Comparison of ENCODE assay signal across 20 cellular contexts in genomic region chr7:128177768-128178550, GRCh38.
A peak's percentile ranks its signal among the peaks of the same experiment; 100 is the strongest.
DNase-seq lines count a peak whose midpoint lies in the region; ATAC-seq, FAIRE-seq and TF ChIP-seq lines count a peak whose summit lies in the region.
"Had no signal": no experiment of that assay in that cellular context is flagged by ENCODE, and none has a peak within 500 bp of the region (broad histone marks: within the 10 kb centered on the region; RNA-seq: fewer than 3 reads in every experiment).

No MANE protein-coding gene starts in this region.

- POLR2A ChIA-PET in AG04450 (lab: Yijun Ruan, JAX) (no interaction called here), OCI-LY7 (lab: Charles Lee) (interaction anchor here (0.6 kb wide), 1 partner anchor 1665 kb away, joined by 4 read pairs; no protein-coding TSS in a partner anchor)

- TF ChIP-seq CTCF in AG04450 (IDR thresholded peaks at IDR 0.05; ENCODE audit: low read depth, low read length) (no peak), OCI-LY7 (conservative IDR thresholded peaks at IDR 0.05; ENCODE audit: low read length) (no peak)

- peak; percentile 10 for ATAC-seq in memory B cell (ENCODE audit: low read depth)
- no peak for ATAC-seq in SK-N-SH treated with all-trans-retinoic acid at 6 μM for 48 hours
- no peak for ATAC-seq in HG02571 (IDR thresholded peaks at IDR 0.05; ENCODE audit: unreplicated experiment)
- ATAC-seq: HCT116, Panc1 had no signal

- H3K36me3 Mint-ChIP-seq in memory B cell, result no peaks in the 10 kb centered on the region

- peaks cover 11% of the 10 kb centered on the region for H3K4me1 ChIP-seq in OCI-LY7 (ENCODE audit: insufficient read depth, low read length, poor library complexity, severe bottlenecking)
- H3K4me1 ChIP-seq: SJCRH30 had no signal

- peaks cover 41% of the 10 kb centered on the region for H3K27me3 ChIP-seq in AG04450 (ENCODE audit: control insufficient read depth, insufficient read depth, low read length)

- H3K36me3 ChIP-seq in OCI-LY7 (ENCODE audit: insufficient read depth, low read length), result no peaks in the 10 kb centered on the region
- H3K36me3 ChIP-seq: SJCRH30 had no signal

- no TSS peak for BruUV-seq in OCI-LY7 (replicated peaks; lab: Mats Ljungman, UMichigan)

- H3K4me3 Mint-ChIP-seq in memory B cell, result peak overlapping the region; percentile 5

- H3K4me3 ChIP-seq in AG04450 (ENCODE audit: low read depth, low read length) (no peak overlapping the region), OCI-LY7 (ENCODE audit: low read depth, low read length, poor library complexity, severe bottlenecking) (no peak overlapping the region)
- H3K4me3 ChIP-seq: GM23248, SJCRH30 had no signal

- no peak for TF ChIP-seq POLR2A in GM12891 (IDR thresholded peaks at IDR 0.05; ENCODE audit: low read depth, low read length)

- no peak for FAIRE-seq in GM12891 (lab: Jason Lieb, UNC)
- FAIRE-seq: D721Med had no signal

- DNase-seq in AG04450 (ENCODE audit: low read depth, low spot score) (no peak), GM12891 (ENCODE audit: insufficient read length, low spot score) (no peak), OCI-LY7 (ENCODE audit: low spot score) (no peak), memory B cell (ENCODE audit: low spot score in 2 of 2) (no peak), cerebellum (ENCODE audit: low spot score) (no peak), NCI-H2227 treated with DMSO at 0.1 percent for 48 hours (lab: John Stamatoyannopoulos, UW) (no peak)
- DNase-seq: C1 segment of cervical spinal cord, DMS79 treated with DMSO at 0.1 percent for 48 hours, GM23248, NCI-H1694 treated with DMSO at 0.1 percent for 48 hours, NCI-H2107, NCI-H226, NCI-H524, SJCRH30, SW 1271 had no signal

- H3K9me3 Mint-ChIP-seq in memory B cell, result no peaks in the 10 kb centered on the region

- no peaks in the 10 kb centered on the region for H3K9me3 ChIP-seq in AG04450 (ENCODE audit: control insufficient read depth, insufficient read depth, low read length)
- no peaks in the 10 kb centered on the region for H3K9me3 ChIP-seq in OCI-LY7 (ENCODE audit: low read length)
- H3K9me3 ChIP-seq: SJCRH30 had no signal

- no peaks in the 10 kb centered on the region for H3K79me2 ChIP-seq in OCI-LY7 (ENCODE audit: insufficient read depth, low read depth, low read length)

- H2AFZ ChIP-seq in OCI-LY7 (ENCODE audit: low read length), result no peak overlapping the region
- H2AFZ ChIP-seq: GM23248 had no signal

- intact Hi-C loops in OCI-LY7 (cut with micrococcal nuclease; ENCODE audit: unreplicated experiment), result no loop called here

- H3K4me2 ChIP-seq in OCI-LY7 (ENCODE audit: low read length), result peak overlapping the region; percentile 23; the same call in 1 of the 2 replicates

- peak overlapping the region; percentile 2 for H3K27ac ChIP-seq in AG04450 (ENCODE audit: low read depth, low read length)
- no peak overlapping the region for H3K27ac ChIP-seq in OCI-LY7 (ENCODE audit: low read depth, low read length, poor library complexity, severe bottlenecking)
- H3K27ac ChIP-seq: GM23248, SJCRH30 had no signal

- peaks cover 17% of the 10 kb centered on the region for H3K27me3 Mint-ChIP-seq in memory B cell

- peaks cover 44% of the 10 kb centered on the region for H3K4me1 Mint-ChIP-seq in memory B cell

- CTCF ChIA-PET in AG04450 (lab: Charles Lee) (no interaction called here), OCI-LY7 (lab: Charles Lee; ENCODE audit: unreplicated experiment) (interaction anchor here (1.7 kb wide), 1 partner anchor 31 kb away, joined by 4 read pairs; no protein-coding TSS in a partner anchor)

- no peaks in the 10 kb centered on the region for H3K9me2 ChIP-seq in OCI-LY7 (ENCODE audit: insufficient read depth, low read length)

- H4K20me1 ChIP-seq in OCI-LY7 (ENCODE audit: insufficient read depth, low read length), result no peaks in the 10 kb centered on the region

- no peak overlapping the region for H3K27ac Mint-ChIP-seq in memory B cell

TF ChIP-seq in GM12891, 5 proteins besides CTCF, POLR2A, EP300 and RAD21:
- TF ChIP-seq SPI1 (IDR thresholded peaks at IDR 0.05; ENCODE audit: low read depth, low read length), result 0 out of 2 replicates have a peak, but pooled peaks have one; percentile 13
- TF ChIP-seq POLR2AphosphoS5 (IDR thresholded peaks at IDR 0.05; ENCODE audit: low read depth, low read length), result no peak

TF ChIP-seq in SK-N-SH treated with all-trans-retinoic acid at 6 μM for 48 hours, 23 proteins besides CTCF, POLR2A, EP300 and RAD21:
- TF ChIP-seq ZFP30 (CRISPR knock-in tag; IDR thresholded peaks at IDR 0.05) (no peak), PATZ1 (CRISPR knock-in tag; IDR thresholded peaks at IDR 0.05; ENCODE audit: borderline replicate concordance) (no peak), TSHZ2 (CRISPR knock-in tag; IDR thresholded peaks at IDR 0.05) (no peak), TCF4 (CRISPR knock-in tag; IDR thresholded peaks at IDR 0.05; ENCODE audit: borderline replicate concordance) (no peak), GLIS3 (CRISPR knock-in tag; IDR thresholded peaks at IDR 0.05) (no peak), CSRNP3 (CRISPR knock-in tag; IDR thresholded peaks at IDR 0.05) (no peak), PPARA (CRISPR knock-in tag; IDR thresholded peaks at IDR 0.05; ENCODE audit: borderline replicate concordance) (no peak), ZC3H10 (CRISPR knock-in tag; IDR thresholded peaks at IDR 0.05) (no peak), TOX (CRISPR knock-in tag; IDR thresholded peaks at IDR 0.05; ENCODE audit: borderline replicate concordance) (no peak)
